Comparison of ENCODE assay signal across 1 cellular context in the genomic region with DNA sequence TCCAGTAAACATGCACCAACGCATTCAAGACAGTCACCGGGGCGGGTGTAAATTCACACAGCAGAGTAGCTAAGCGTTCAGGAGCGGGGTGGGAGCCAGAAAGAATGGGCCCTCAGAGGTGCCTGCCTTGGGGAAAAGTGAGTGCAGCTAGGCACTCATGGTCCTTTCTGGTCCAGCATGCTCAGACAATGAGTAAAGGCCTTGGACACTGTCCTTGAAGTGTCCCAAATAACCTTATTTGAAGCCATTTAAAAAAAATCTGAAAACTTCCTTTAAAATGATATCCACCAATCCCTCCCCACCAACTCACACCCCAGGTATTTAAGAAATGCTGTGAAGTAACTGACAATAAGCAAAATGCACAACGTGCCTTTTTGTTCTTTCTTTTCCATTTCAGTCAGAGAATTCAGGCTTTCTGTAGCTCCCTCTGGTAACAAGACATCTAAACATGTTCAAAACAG.
TF ChIP-seq lines count a peak whose summit lies in the region.

No MANE protein-coding gene starts in this region.

TF ChIP-seq in H1, 55 proteins besides CTCF, POLR2A, EP300 and RAD21 (continued from another document):
- TF ChIP-seq BRCA1 (IDR thresholded peaks at IDR 0.05; ENCODE audit: low read depth, low read length) (no peak), BACH1 (IDR thresholded peaks at IDR 0.05; ENCODE audit: low read length) (no peak), JUN (IDR thresholded peaks at IDR 0.05; ENCODE audit: low read depth, low read length) (no peak), ZNF274 (IDR thresholded peaks at IDR 0.05; ENCODE audit: borderline replicate concordance, extremely low read depth, low read length) (no peak), RXRA (IDR thresholded peaks at IDR 0.05; ENCODE audit: insufficient read depth, low read depth, low read length) (no peak), POU5F1 (IDR thresholded peaks at IDR 0.05; ENCODE audit: low read depth, low read length) (no peak), CEBPB (IDR thresholded peaks at IDR 0.05; ENCODE audit: low read depth, low read length) (no peak), CTBP2 (IDR thresholded peaks at IDR 0.05; ENCODE audit: borderline replicate concordance, insufficient read depth, insufficient read length, low read length) (no peak)
- TF ChIP-seq, protein P1, sequence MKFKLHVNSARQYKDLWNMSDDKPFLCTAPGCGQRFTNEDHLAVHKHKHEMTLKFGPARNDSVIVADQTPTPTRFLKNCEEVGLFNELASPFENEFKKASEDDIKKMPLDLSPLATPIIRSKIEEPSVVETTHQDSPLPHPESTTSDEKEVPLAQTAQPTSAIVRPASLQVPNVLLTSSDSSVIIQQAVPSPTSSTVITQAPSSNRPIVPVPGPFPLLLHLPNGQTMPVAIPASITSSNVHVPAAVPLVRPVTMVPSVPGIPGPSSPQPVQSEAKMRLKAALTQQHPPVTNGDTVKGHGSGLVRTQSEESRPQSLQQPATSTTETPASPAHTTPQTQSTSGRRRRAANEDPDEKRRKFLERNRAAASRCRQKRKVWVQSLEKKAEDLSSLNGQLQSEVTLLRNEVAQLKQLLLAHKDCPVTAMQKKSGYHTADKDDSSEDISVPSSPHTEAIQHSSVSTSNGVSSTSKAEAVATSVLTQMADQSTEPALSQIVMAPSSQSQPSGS (IDR thresholded peaks at IDR 0.05; ENCODE audit: low read length): no peak
- TF ChIP-seq, protein P2, sequence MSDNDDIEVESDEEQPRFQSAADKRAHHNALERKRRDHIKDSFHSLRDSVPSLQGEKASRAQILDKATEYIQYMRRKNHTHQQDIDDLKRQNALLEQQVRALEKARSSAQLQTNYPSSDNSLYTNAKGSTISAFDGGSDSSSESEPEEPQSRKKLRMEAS (IDR thresholded peaks at IDR 0.05): no peak
